Comparison of ENCODE assay signal across 18 cellular contexts in genomic region chr1:219419860-219420259, GRCh38.
A peak's percentile ranks its signal among the peaks of the same experiment; 100 is the strongest.
DNase-seq lines count a peak whose midpoint lies in the region; ATAC-seq, FAIRE-seq and TF ChIP-seq lines count a peak whose summit lies in the region.
"Had no signal": no experiment of that assay in that cellular context is flagged by ENCODE, and none has a peak within 500 bp of the region (broad histone marks: within the 10 kb centered on the region; RNA-seq: fewer than 3 reads in every experiment).

No MANE protein-coding gene starts in this region.

- no peak overlapping the region for H3K4me3 ChIP-seq in body of pancreas
- no peak overlapping the region for H3K4me3 ChIP-seq in small intestine (ENCODE audit: low read depth in 1 of 2, low read length in 2 of 2)
- no peak overlapping the region for H3K4me3 ChIP-seq in vagina

- H3K9me3 ChIP-seq in body of pancreas (no peaks in the 10 kb centered on the region), small intestine (ENCODE audit: control insufficient read depth, low read depth) (no peaks in the 10 kb centered on the region), vagina (no peaks in the 10 kb centered on the region)
- H3K9me3 ChIP-seq: Caco-2 had no signal

- H3K27me3 ChIP-seq in body of pancreas (no peaks in the 10 kb centered on the region), small intestine (ENCODE audit: control insufficient read depth in 2 of 2, insufficient read depth in 2 of 2, low read length in 2 of 2) (no peaks in the 10 kb centered on the region), vagina (no peaks in the 10 kb centered on the region)

- no peak overlapping the region for H3K4me3 Mint-ChIP-seq in nephron
- H3K4me3 Mint-ChIP-seq: CD4-positive, alpha-beta T cell; HFFc6 had no signal

- peak overlapping the region in 3 of 4 donors; percentile 11 to 37 (median 36) for H3K27ac ChIP-seq in body of pancreas
- H3K27ac ChIP-seq in small intestine (ENCODE audit: low read depth in 1 of 2, low read length in 1 of 2), result no peak overlapping the region
- H3K27ac ChIP-seq in vagina, result no peak overlapping the region
- H3K27ac ChIP-seq: C4-2B had no signal

- H3K36me3 ChIP-seq in body of pancreas (replicated peaks in 1 of 2; ENCODE audit: insufficient read depth in 1 of 2, low read depth in 2 of 2) (no peaks in the 10 kb centered on the region), small intestine (ENCODE audit: control insufficient read depth in 2 of 2, insufficient read depth in 2 of 2, low read length in 2 of 2) (no peaks in the 10 kb centered on the region), vagina (no peaks in the 10 kb centered on the region)

- peaks cover 15% of the 10 kb centered on the region for H3K4me1 Mint-ChIP-seq in nephron

- no peaks in the 10 kb centered on the region for H3K36me3 Mint-ChIP-seq in nephron (ENCODE audit: low read depth)

- TF ChIP-seq POLR2A in body of pancreas (IDR thresholded peaks at IDR 0.05) (no peak), vagina (IDR thresholded peaks at IDR 0.05) (no peak)

- ATAC-seq in body of pancreas (no peak), HG02885 (IDR thresholded peaks at IDR 0.05; ENCODE audit: poor library complexity, unreplicated experiment) (no peak)
- ATAC-seq: HCT116 had no signal

- peak overlapping the region; percentile 29 to 61 (median 60) for H3K27ac Mint-ChIP-seq in nephron
- H3K27ac Mint-ChIP-seq: CD4-positive, alpha-beta T cell; HFFc6 had no signal

- H3K9me3 Mint-ChIP-seq in nephron, result no peaks in the 10 kb centered on the region
- H3K9me3 Mint-ChIP-seq: CD4-positive, alpha-beta T cell; HFFc6 had no signal

- H3K4me1 ChIP-seq in body of pancreas (peaks cover 7% of the 10 kb centered on the region), small intestine (ENCODE audit: control insufficient read depth in 2 of 2, insufficient read depth in 1 of 2, low read depth in 1 of 2, low read length in 1 of 2) (no peaks in the 10 kb centered on the region), vagina (no peaks in the 10 kb centered on the region)

- no peaks in the 10 kb centered on the region for H3K27me3 Mint-ChIP-seq in nephron (ENCODE audit: low read depth)
- H3K27me3 Mint-ChIP-seq: CD4-positive, alpha-beta T cell had no signal

- peak in 1 of 4 donors; percentile 22 for DNase-seq in body of pancreas
- peak; percentile 36 for DNase-seq in small intestine
- no peak for DNase-seq in T1000 (lab: John Stamatoyannopoulos, UW)
- no peak for DNase-seq in vagina (ENCODE audit: extremely low spot score in 2 of 2)
- DNase-seq: AML-193; Caco-2; CD4-positive, alpha-beta T cell; DMS153; DMS79; GF-D8; GOT3; H7; HFFc6 had no signal

- intact Hi-C loops in body of pancreas (cut with DNase I) (loop anchor here (10.0 kb wide), 1 partner anchor 55 kb away; no protein-coding TSS in a partner anchor), vagina (cut with DNase I) (no loop called here)

- FAIRE-seq in small intestine (lab: Jason Lieb, UNC), result no peak
- FAIRE-seq: A204.1 had no signal

- TF ChIP-seq CTCF in body of pancreas (IDR thresholded peaks at IDR 0.05) (no peak), nephron (IDR thresholded peaks at IDR 0.05; ENCODE audit: unreplicated experiment in 3 of 3) (no peak), vagina (IDR thresholded peaks at IDR 0.05) (no peak)

Comparison
In these comparisons a context has a peak if more than half of its experiments do, and no peak if none do; other contexts are left out.
1. H3K27ac ChIP-seq: peak in body of pancreas (3 of 4); none in small intestine (0 of 2) and vagina (single experiment).